8 cellular contexts compared by ENCODE assay signal in genomic region chr9:114504341-114505186, GRCh38. TPM values are rescaled to one million over a fixed set of nuclear protein-coding genes. Genes with fewer than 3 reads are reported as not detected.
DNase-seq lines count a peak whose midpoint lies in the region; ATAC-seq and TF ChIP-seq lines count a peak whose summit lies in the region.

No MANE protein-coding gene starts in this region.

- H3K27me3 ChIP-seq in tibial artery: peaks cover 0 to 75% of the 10 kb centered on the region in 2 donors

- H3K27me3 Mint-ChIP-seq in activated T-helper 17 cell treated with anti-CD3 and anti-CD28 coated beads, Interleukin-2, amount 50 U/mL, for 72 hours: peaks cover 3% of the 10 kb centered on the region
- peaks cover 29 to 42% of the 10 kb centered on the region in 2 donors for H3K27me3 Mint-ChIP-seq in natural killer cell (ENCODE audit: low read depth in 2 of 2)

- H3K4me3 ChIP-seq in fibroblast of mammary gland (ENCODE audit: control insufficient read depth, low read depth, low read length) (peak overlapping the region; percentile 58), tibial artery (peak overlapping the region; percentile 49 to 54)

- no peaks in the 10 kb centered on the region for H3K9me3 ChIP-seq in tibial artery

- intact Hi-C loops in natural killer cell (cut with micrococcal nuclease) (loop anchor here (5.0 kb wide), 2 partner anchors 117 to 167 kb away; partner anchors contain the start of gene AKNA), tibial artery (cut with DNase I; ENCODE audit: low total_unique reads) (loop anchor here (10.0 kb wide), 1 partner anchor 100 kb away; no protein-coding TSS in a partner anchor)

- H3K4me1 Mint-ChIP-seq in activated T-helper 17 cell treated with anti-CD3 and anti-CD28 coated beads, Interleukin-2, amount 50 U/mL, for 72 hours: no peaks in the 10 kb centered on the region
- H3K4me1 Mint-ChIP-seq in natural killer cell: peaks cover 25 to 28% of the 10 kb centered on the region in 2 donors

- DNase-seq in EH (ENCODE audit: low read depth) (peak; percentile 39), NCI-H2196 (lab: John Stamatoyannopoulos, UW; ENCODE audit: unreplicated experiment) (peak; percentile 68), fibroblast of mammary gland (ENCODE audit: low read depth) (peak; percentile 15), natural killer cell (peak; percentile 51), tibial artery (peak in 1 of 2 donors; percentile 26), SKM-1 treated with dmso at 0.1 percent for 144 hours (lab: John Stamatoyannopoulos, UW; ENCODE audit: unreplicated experiment) (no peak)

- peak overlapping the region; percentile 28 for H3K27ac Mint-ChIP-seq in activated T-helper 17 cell treated with anti-CD3 and anti-CD28 coated beads, Interleukin-2, amount 50 U/mL, for 72 hours
- H3K27ac Mint-ChIP-seq in natural killer cell: peak overlapping the region; percentile 83 to 91

- no peak for TF ChIP-seq CTCF in fibroblast of mammary gland (conservative IDR thresholded peaks at IDR 0.05; ENCODE audit: control insufficient read depth, insufficient read depth, low read depth, low read length)
- TF ChIP-seq CTCF in natural killer cell (IDR thresholded peaks at IDR 0.05): no peak
- no peak for TF ChIP-seq CTCF in tibial artery (IDR thresholded peaks at IDR 0.05)

- H3K36me3 Mint-ChIP-seq in activated T-helper 17 cell treated with anti-CD3 and anti-CD28 coated beads, Interleukin-2, amount 50 U/mL, for 72 hours (ENCODE audit: low read depth): no peaks in the 10 kb centered on the region
- no peaks in the 10 kb centered on the region for H3K36me3 Mint-ChIP-seq in natural killer cell

- no peaks in the 10 kb centered on the region for H3K36me3 ChIP-seq in tibial artery

- no peak overlapping the region for H3K27ac ChIP-seq in tibial artery

- peak overlapping the region; percentile 75 for H3K4me3 Mint-ChIP-seq in activated T-helper 17 cell treated with anti-CD3 and anti-CD28 coated beads, Interleukin-2, amount 50 U/mL, for 72 hours
- H3K4me3 Mint-ChIP-seq in natural killer cell: peak overlapping the region; percentile 91

- H3K9me3 Mint-ChIP-seq in activated T-helper 17 cell treated with anti-CD3 and anti-CD28 coated beads, Interleukin-2, amount 50 U/mL, for 72 hours: no peaks in the 10 kb centered on the region
- H3K9me3 Mint-ChIP-seq in natural killer cell: no peaks in the 10 kb centered on the region

- peak; percentile 58 for ATAC-seq in activated T-helper 17 cell treated with anti-CD3 and anti-CD28 coated beads, Interleukin-2, amount 50 U/mL, for 72 hours (replicated peaks)
- ATAC-seq in natural killer cell: peak in 2 of 3 donors; percentile 9 to 19
- no peak for ATAC-seq in GM18502 (IDR thresholded peaks at IDR 0.05; ENCODE audit: poor library complexity, unreplicated experiment)

- H3K4me1 ChIP-seq in tibial artery: peaks cover 0 to 23% (median 15%) of the 10 kb centered on the region in 4 donors

RNA-seq across cellular contexts. Expression of gene WHRN, which starts 0.7 kb away (rescaled TPM):
- 10 to 100 TPM in 1 of 2 donors, 1 to 10 TPM in 1; 4.0 to 29.1 TPM for total RNA-seq in activated T-helper 17 cell treated with anti-CD3 and anti-CD28 coated beads, Interleukin-2, amount 50 U/mL, for 72 hours
- 10 to 100 TPM; 29.8 to 90.6 (median 36.8) TPM for total RNA-seq in natural killer cell
